Comparison of ENCODE assay signal across 21 cellular contexts in genomic region chr10:62155054-62155453, GRCh38.
"Had no signal": no experiment of that assay in that cellular context is flagged by ENCODE, and none has a peak within 500 bp of the region (broad histone marks: within the 10 kb centered on the region; RNA-seq: fewer than 3 reads in every experiment).

No MANE protein-coding gene starts in this region.

- H3K4me2 ChIP-seq: smooth muscle cell had no signal

- H3K36me3 ChIP-seq: left ventricle myocardium inferior, ovary, right atrium auricular region, right lobe of liver, suprapubic skin, thoracic aorta, tibial artery, uterus had no signal

- H3K27ac ChIP-seq: left ventricle myocardium inferior, ovary, right atrium auricular region, right lobe of liver, suprapubic skin, thoracic aorta, tibial artery, uterus had no signal

- DNase-seq: hypothalamus; immature natural killer cell; kidney; left colon; left ventricle myocardium inferior; midbrain; mucosa of descending colon; naive thymus-derived CD4-positive, alpha-beta T cell; ovary; right lobe of liver; stimulated activated CD4-positive, alpha-beta T cell treated with anti-CD3 and anti-CD28 coated beads, Interleukin-2, amount 100 ng/mL, for 24 hours; stimulated activated CD4-positive, alpha-beta T cell treated with anti-CD3 and anti-CD28 coated beads, Interleukin-4, amount 100 ng/mL, for 1 hour; stimulated activated naive CD4-positive, alpha-beta T cell; tibial artery; trophoblast cell; uterus had no signal

- H3K4me1 ChIP-seq: left ventricle myocardium inferior, right atrium auricular region, right lobe of liver, suprapubic skin, tibial artery, uterus had no signal

- H3K4me3 ChIP-seq: left ventricle myocardium inferior, mucosa of descending colon, ovary, right atrium auricular region, right lobe of liver, smooth muscle cell, suprapubic skin, thoracic aorta, tibial artery, uterus had no signal

- H3K27me3 ChIP-seq: ovary, right atrium auricular region, right lobe of liver, suprapubic skin, tibial artery, uterus had no signal

- H3K9me3 ChIP-seq: mucosa of descending colon, ovary, right atrium auricular region, right lobe of liver, thoracic aorta, tibial artery, uterus had no signal

- ATAC-seq: naive thymus-derived CD4-positive, alpha-beta T cell; natural killer cell treated with Interleukin-12 subunit alpha and Interleukin-12 subunit beta and Interleukin-15 and Interleukin-18, amount 100 ng/mL, for 72 hours; right lobe of liver had no signal
